10 cellular contexts compared by ENCODE assay signal in genomic region chr17:75239778-75240393, GRCh38. TPM values are rescaled to one million over a fixed set of nuclear protein-coding genes. Genes with fewer than 3 reads are reported as not detected.
DNase-seq lines count a peak whose midpoint lies in the region; ATAC-seq and TF ChIP-seq lines count a peak whose summit lies in the region.
"Had no signal": no experiment of that assay in that cellular context is flagged by ENCODE, and none has a peak within 500 bp of the region (broad histone marks: within the 10 kb centered on the region; RNA-seq: fewer than 3 reads in every experiment).

No MANE protein-coding gene starts in this region.

- peak overlapping the region; percentile 53 for H3K27ac ChIP-seq in substantia nigra (ENCODE audit: low read depth, low read length, poor library complexity, severe bottlenecking)
- H3K27ac ChIP-seq: SJSA1 had no signal

- no peak for ATAC-seq in activated naive CD4-positive, alpha-beta T cell treated with anti-CD3 and anti-CD28 coated beads, Interleukin-2, amount 50 U/mL, for 72 hours
- ATAC-seq in WTC11 (no peak), GM18505 (IDR thresholded peaks at IDR 0.05; ENCODE audit: unreplicated experiment) (no peak)

- TF ChIP-seq CTCF in WTC11 (IDR thresholded peaks at IDR 0.05) (no peak), endothelial cell (IDR thresholded peaks at IDR 0.05; ENCODE audit: unreplicated experiment) (no peak)

- DNase-seq in activated naive CD4-positive, alpha-beta T cell treated with anti-CD3 and anti-CD28 coated beads, Interleukin-2, amount 50 U/mL, for 72 hours (ENCODE audit: low spot score in 2 of 2), result no peak
- DNase-seq in activated naive CD4-positive, alpha-beta T cell treated with Interleukin-2 at 50 U/mL for 16 hours, result no peak
- DNase-seq in WTC11 (ENCODE audit: low spot score), result no peak
- DNase-seq in endothelial cell (ENCODE audit: low spot score), result no peak
- no peak for DNase-seq in substantia nigra (lab: John Stamatoyannopoulos, UW)
- DNase-seq in NCI-H1436 (lab: John Stamatoyannopoulos, UW), result no peak
- DNase-seq in NCI-H2029 (lab: John Stamatoyannopoulos, UW), result no peak
- DNase-seq: left cardiac atrium had no signal

- CTCF ChIA-PET in WTC11 (lab: Charles Lee), result interaction anchor here (0.5 to 3.8 kb wide), 98 partner anchors 10 to 540 kb away, joined by 3 to 155 read pairs (median 5); partner anchors contain the start of genes ARMC7, ATP5PD, FDXR and GGA3

- H3K4me1 Mint-ChIP-seq in WTC11 (peaks cover 6% of the 10 kb centered on the region), endothelial cell (ENCODE audit: unreplicated experiment) (peaks cover 11% of the 10 kb centered on the region)

- no peaks in the 10 kb centered on the region for H3K9me3 Mint-ChIP-seq in activated naive CD4-positive, alpha-beta T cell treated with anti-CD3 and anti-CD28 coated beads, Interleukin-2, amount 50 U/mL, for 72 hours
- H3K9me3 Mint-ChIP-seq in WTC11 (no peaks in the 10 kb centered on the region), endothelial cell (ENCODE audit: unreplicated experiment) (no peaks in the 10 kb centered on the region)

- peak overlapping the region; percentile 57 to 95 for H3K27ac Mint-ChIP-seq in activated naive CD4-positive, alpha-beta T cell treated with anti-CD3 and anti-CD28 coated beads, Interleukin-2, amount 50 U/mL, for 72 hours
- peak overlapping the region; percentile 87 for H3K27ac Mint-ChIP-seq in WTC11
- H3K27ac Mint-ChIP-seq in endothelial cell (ENCODE audit: unreplicated experiment), result peak overlapping the region; percentile 72

- H3K4me3 Mint-ChIP-seq in WTC11 (no peak overlapping the region), endothelial cell (ENCODE audit: unreplicated experiment) (no peak overlapping the region)

- H3K27me3 Mint-ChIP-seq in WTC11 (ENCODE audit: low read depth) (no peaks in the 10 kb centered on the region), endothelial cell (ENCODE audit: unreplicated experiment) (peaks cover 7% of the 10 kb centered on the region)

- POLR2A ChIA-PET in WTC11 (lab: Charles Lee), result interaction anchor here (0.5 to 1.1 kb wide), 10 partner anchors 10 to 766 kb away, joined by 3 to 8 read pairs (median 4); partner anchors contain the start of genes GGA3, MRPS7, NUP85 and SLC25A19

- TF ChIP-seq POLR2A in GM18505 (IDR thresholded peaks at IDR 0.05; ENCODE audit: borderline replicate concordance, extremely low read depth, insufficient read depth, insufficient read length), result no peak

- H3K36me3 Mint-ChIP-seq in activated naive CD4-positive, alpha-beta T cell treated with anti-CD3 and anti-CD28 coated beads, Interleukin-2, amount 50 U/mL, for 72 hours, result peaks cover 8 to 10% of the 10 kb centered on the region in 2 donors
- peaks cover 54% of the 10 kb centered on the region for H3K36me3 Mint-ChIP-seq in WTC11
- peaks cover 51% of the 10 kb centered on the region for H3K36me3 Mint-ChIP-seq in endothelial cell (ENCODE audit: low read depth, unreplicated experiment)

TF ChIP-seq in WTC11, 78 proteins besides CTCF, POLR2A, EP300 and RAD21:
- TF ChIP-seq NR1H2 (CRISPR knock-in tag; IDR thresholded peaks at IDR 0.05) (no peak), ZNF317 (CRISPR knock-in tag; IDR thresholded peaks at IDR 0.05; ENCODE audit: borderline replicate concordance, low read depth) (peak; percentile 67)

RNA-seq across cellular contexts. Expression of gene GGA3, which starts 21.5 kb away (rescaled TPM):
- 10 to 100 TPM; 74.9 to 79.0 TPM for total RNA-seq in activated naive CD4-positive, alpha-beta T cell treated with anti-CD3 and anti-CD28 coated beads, Interleukin-2, amount 50 U/mL, for 72 hours
- total RNA-seq in WTC11 (2021), result 54.5 to 66.9 TPM (median 62.7 TPM) in 3 replicates
- 60.8 TPM for total RNA-seq in endothelial cell (ENCODE audit: unreplicated experiment)

RNA-seq across cellular contexts. Expression of gene MRPS7, which starts 21.8 kb away (rescaled TPM):
- 10 to 100 TPM; 72.3 to 80.5 TPM for total RNA-seq in activated naive CD4-positive, alpha-beta T cell treated with anti-CD3 and anti-CD28 coated beads, Interleukin-2, amount 50 U/mL, for 72 hours
- 85.8 to 94.7 TPM (median 87.5 TPM) in 3 replicates for total RNA-seq in WTC11 (2021)
- total RNA-seq in endothelial cell (ENCODE audit: unreplicated experiment), result 63.4 TPM

RNA-seq across cellular contexts. Expression of gene MIF4GD, which starts 31.1 kb away (rescaled TPM):
- 10 to 100 TPM; 33.4 to 37.8 TPM for total RNA-seq in activated naive CD4-positive, alpha-beta T cell treated with anti-CD3 and anti-CD28 coated beads, Interleukin-2, amount 50 U/mL, for 72 hours
- total RNA-seq in WTC11 (2021), result 21.6 to 29.2 TPM (median 28.5 TPM) in 3 replicates
- total RNA-seq in endothelial cell (ENCODE audit: unreplicated experiment), result 15.7 TPM

RNA-seq across cellular contexts. Expression of gene NUP85, which starts 34.4 kb away (rescaled TPM):
- total RNA-seq in activated naive CD4-positive, alpha-beta T cell treated with anti-CD3 and anti-CD28 coated beads, Interleukin-2, amount 50 U/mL, for 72 hours, result 100 to 1,000 TPM; 108 to 146 TPM
- total RNA-seq in WTC11 (2021), result 89.7 to 109 TPM (median 95.1 TPM) in 3 replicates
- total RNA-seq in endothelial cell (ENCODE audit: unreplicated experiment), result 83.9 TPM

RNA-seq across cellular contexts. Expression of gene SLC25A19, which starts 49.3 kb away (rescaled TPM):
- 100 to 1,000 TPM in 1 of 2 donors, 10 to 100 TPM in 1; 74.4 to 110 TPM for total RNA-seq in activated naive CD4-positive, alpha-beta T cell treated with anti-CD3 and anti-CD28 coated beads, Interleukin-2, amount 50 U/mL, for 72 hours
- 22.6 to 27.7 TPM (median 23.0 TPM) in 3 replicates for total RNA-seq in WTC11 (2021)
- 2.9 TPM for total RNA-seq in endothelial cell (ENCODE audit: unreplicated experiment)
